Comparison of ENCODE assay signal across 8 cellular contexts in genomic region chr21:36989699-36990507, GRCh38. TPM values are rescaled to one million over a fixed set of nuclear protein-coding genes. Genes with fewer than 3 reads are reported as not detected.
A peak's percentile ranks its signal among the peaks of the same experiment; 100 is the strongest.
DNase-seq lines count a peak whose midpoint lies in the region; ATAC-seq and TF ChIP-seq lines count a peak whose summit lies in the region.

No MANE protein-coding gene starts in this region.

- intact Hi-C loops in left colon (cut with DNase I, micrococcal nuclease) = loop anchor here in 1 of 2 donors (10.0 kb wide), 1 partner anchor 85 kb away; the partner anchor contains the start of genes PIGP and TTC3

- peak; percentile 89 for ATAC-seq in HG03442 (IDR thresholded peaks at IDR 0.05; ENCODE audit: unreplicated experiment)
- ATAC-seq in left colon = peak; percentile 96

- peak overlapping the region; percentile 70 for H3K4me3 ChIP-seq in choroid plexus epithelial cell (ENCODE audit: low read depth, low read length)

- DNase-seq in C1 segment of cervical spinal cord (lab: John Stamatoyannopoulos, UW) (peak; percentile 80 to 99 (median 95)), GM19240 (ENCODE audit: insufficient read length, low spot score) (peak; percentile 92), NCI-H510A (lab: John Stamatoyannopoulos, UW) (peak; percentile 90), choroid plexus epithelial cell (ENCODE audit: low read depth) (peak; percentile 95), left colon (peak; percentile 93 to 94)
- DNase-seq in activated CD4-positive, alpha-beta T cell treated with anti-CD3 and anti-CD28 coated beads for 4 hours = peak; percentile 85 to 87
- peak; percentile 76 to 86 for DNase-seq in stimulated activated CD4-positive, alpha-beta T cell treated with anti-CD3 and anti-CD28 coated beads, Interleukin-1b, Interleukin-23, amount 100 ng/mL, for 4 hours (ENCODE audit: low read depth in 2 of 2)

- peak; percentile 48 for TF ChIP-seq CTCF in choroid plexus epithelial cell (conservative IDR thresholded peaks at IDR 0.05; ENCODE audit: low read depth, low read length)

RNA-seq across cellular contexts. Expression of gene RIPPLY3, which starts 16.6 kb away (rescaled TPM):
- total RNA-seq in left colon = under 1 TPM in 1 of 2 donors, not detected in 1; 0.11 TPM

RNA-seq across cellular contexts. Expression of gene HLCS, which starts 23.4 kb away (rescaled TPM):
- 10 to 100 TPM; 14.1 to 18.8 TPM for total RNA-seq in left colon

Comparison
In these comparisons a context has a peak if more than half of its experiments do, and no peak if none do; other contexts are left out.
1. Peak in every context shown above with its lines: DNase-seq, ATAC-seq and H3K4me3 ChIP-seq.